In the genomic region with DNA sequence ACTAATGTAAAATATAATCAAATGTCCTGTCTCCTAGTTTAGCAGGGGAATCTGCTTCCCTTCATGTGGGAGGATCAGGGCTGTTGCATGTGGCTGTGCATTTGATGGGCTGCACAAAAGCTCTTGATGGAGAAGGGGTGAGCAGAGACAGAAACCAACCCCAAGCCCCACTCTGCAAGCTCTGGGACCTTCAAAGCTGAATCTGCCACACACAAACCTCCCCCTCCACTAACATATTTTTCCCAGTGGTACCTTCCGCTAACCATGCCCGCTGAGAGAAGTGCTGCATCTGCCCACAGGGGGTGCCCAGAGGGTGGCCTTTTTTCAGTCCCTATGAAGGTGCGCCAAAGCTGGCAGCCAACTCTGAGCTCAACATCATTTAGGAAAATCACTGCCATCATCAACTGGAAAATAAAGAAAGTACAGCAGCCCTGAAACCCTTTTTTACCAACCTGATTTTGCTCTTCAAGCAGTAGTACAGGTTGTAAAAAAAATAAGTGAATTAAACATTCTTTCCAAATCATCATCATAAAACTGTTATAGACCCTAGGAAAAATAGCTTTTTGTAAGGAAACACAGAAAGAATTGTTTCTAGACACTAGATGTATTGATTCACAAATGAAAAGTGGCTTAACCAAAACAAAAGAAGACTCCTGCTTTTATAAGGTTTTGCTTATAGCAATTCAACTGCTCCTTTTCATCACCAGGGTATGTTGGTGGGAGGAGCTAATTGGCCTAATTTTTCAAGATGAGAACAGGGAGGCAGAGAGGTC, we compare ENCODE assay signal across 22 cellular contexts.
DNase-seq lines count a peak whose midpoint lies in the region; ATAC-seq and TF ChIP-seq lines count a peak whose summit lies in the region.
"Had no signal": no experiment of that assay in that cellular context is flagged by ENCODE, and none has a peak within 500 bp of the region (broad histone marks: within the 10 kb centered on the region; RNA-seq: fewer than 3 reads in every experiment).

No MANE protein-coding gene starts in this region.

- no peaks in the 10 kb centered on the region for H3K79me2 ChIP-seq in Loucy (ENCODE audit: insufficient read depth, low read length)

- no peaks in the 10 kb centered on the region for H4K20me1 ChIP-seq in Loucy (ENCODE audit: insufficient read depth, low read length, poor library complexity, severe bottlenecking)

- H3K9ac ChIP-seq in Loucy (ENCODE audit: low read depth, low read length, poor library complexity, severe bottlenecking) = no peak overlapping the region

- no peak overlapping the region for H2AFZ ChIP-seq in Loucy (ENCODE audit: low read length)

- DNase-seq in NCI-H2107 treated with DMSO at 0.1 percent for 48 hours (lab: John Stamatoyannopoulos, UW; ENCODE audit: unreplicated experiment) = peak; percentile 64
- DNase-seq in NCI-H2107 (lab: John Stamatoyannopoulos, UW) = no peak
- peak; percentile 30 for DNase-seq in DMS 273 treated with DMSO at 0.1 percent for 48 hours (lab: John Stamatoyannopoulos, UW)
- no peak for DNase-seq in stimulated activated naive CD4-positive, alpha-beta T cell (lab: John Stamatoyannopoulos, UW)
- no peak for DNase-seq in AG08396 (ENCODE audit: low spot score)
- DNase-seq: CD8-positive, alpha-beta memory T cell; DMS79 treated with DMSO at 0.1 percent for 48 hours; H9; MM.1S; NCI-H1048; NCI-H1436 treated with DMSO at 0.1 percent for 48 hours; NCI-H2029 treated with DMSO at 0.1 percent for 48 hours; NCI-H446 treated with DMSO at 0.1 percent for 48 hours; NCI-H526 treated with DMSO at 0.1 percent for 48 hours; Peyer's patch; SJCRH30; T-helper 1 cell had no signal

- no peaks in the 10 kb centered on the region for H3K9me2 ChIP-seq in Loucy (replicated peaks; ENCODE audit: low read depth, low read length)

- no peaks in the 10 kb centered on the region for H3K27me3 ChIP-seq in Loucy (ENCODE audit: insufficient read depth, low read length, poor library complexity, severe bottlenecking)
- H3K27me3 ChIP-seq: Peyer's patch, SJCRH30 had no signal

- TF ChIP-seq CTCF in Loucy (conservative IDR thresholded peaks at IDR 0.05; ENCODE audit: low read length) = peak; percentile 30; the same call in 1 of the 2 replicates
- TF ChIP-seq CTCF in VCaP (conservative IDR thresholded peaks at IDR 0.05) = no peak

- no peaks in the 10 kb centered on the region for H3K36me3 ChIP-seq in Loucy (ENCODE audit: insufficient read depth, low read length)
- H3K36me3 ChIP-seq: Peyer's patch, SJCRH30 had no signal

- H3K27ac ChIP-seq in VCaP = peak overlapping the region; percentile 31
- H3K27ac ChIP-seq: C4-2B, Peyer's patch, SJCRH30 had no signal

- no peak overlapping the region for H3K4me2 ChIP-seq in Loucy (ENCODE audit: low read depth, low read length, poor library complexity, severe bottlenecking)

- peaks cover 26% of the 10 kb centered on the region for H3K4me1 ChIP-seq in Loucy (ENCODE audit: insufficient read depth, low read length, poor library complexity, severe bottlenecking)
- H3K4me1 ChIP-seq: Peyer's patch, SJCRH30 had no signal

- no peaks in the 10 kb centered on the region for H3K9me3 ChIP-seq in Loucy (ENCODE audit: insufficient read depth, low read depth, low read length)
- H3K9me3 ChIP-seq: Peyer's patch, SJCRH30 had no signal

- no peak overlapping the region for H3K4me3 ChIP-seq in Loucy (ENCODE audit: low read length, poor library complexity, severe bottlenecking)
- H3K4me3 ChIP-seq: GM12878, Peyer's patch, SJCRH30 had no signal

- no peaks in the 10 kb centered on the region for H3F3A ChIP-seq in Loucy (ENCODE audit: low read depth)

- ATAC-seq in HG03432 (IDR thresholded peaks at IDR 0.05; ENCODE audit: unreplicated experiment) = no peak
- ATAC-seq: GM12878 had no signal

Comparison
In these comparisons a context has a peak if more than half of its experiments do, and no peak if none do; other contexts are left out.
1. DNase-seq: peak in NCI-H2107 treated with DMSO at 0.1 percent for 48 hours (single experiment) and DMS 273 treated with DMSO at 0.1 percent for 48 hours (single experiment); none in NCI-H2107 (single experiment), stimulated activated naive CD4-positive, alpha-beta T cell (0 of 6) and AG08396 (single experiment).